ENCODE assay signal across 8 cellular contexts in genomic region chr1:193417945-193418744, GRCh38.
DNase-seq lines count a peak whose midpoint lies in the region; ATAC-seq, FAIRE-seq and TF ChIP-seq lines count a peak whose summit lies in the region.

No MANE protein-coding gene starts in this region.

- H3K27me3 ChIP-seq in bronchial epithelial cell (ENCODE audit: control insufficient read depth, insufficient read depth, low read length) (no peaks in the 10 kb centered on the region), muscle layer of duodenum (ENCODE audit: low read depth, low read length) (no peaks in the 10 kb centered on the region)

- H3K27ac ChIP-seq in muscle layer of duodenum (ENCODE audit: low read length): peak overlapping the region; percentile 52
- no peak overlapping the region for H3K27ac ChIP-seq in substantia nigra (ENCODE audit: low read depth, low read length, poor library complexity, severe bottlenecking)

- no peak for FAIRE-seq in bronchial epithelial cell (lab: Jason Lieb, UNC)

- DNase-seq in AG10803 (ENCODE audit: low read depth) (peak; percentile 29), NCI-H774 (lab: John Stamatoyannopoulos, UW) (peak; percentile 42), bronchial epithelial cell (ENCODE audit: low read depth) (peak; percentile 39), substantia nigra (lab: John Stamatoyannopoulos, UW) (no peak), NCI-H2081 (lab: John Stamatoyannopoulos, UW) (no peak), NCI-H524 (lab: John Stamatoyannopoulos, UW) (no peak)

- ATAC-seq in GM21390 (IDR thresholded peaks at IDR 0.05; ENCODE audit: unreplicated experiment): peak; percentile 60

- peak overlapping the region; percentile 49 for H3K4me3 ChIP-seq in AG10803 (ENCODE audit: low read length)
- H3K4me3 ChIP-seq in bronchial epithelial cell (ENCODE audit: low read depth, low read length): no peak overlapping the region
- H3K4me3 ChIP-seq in muscle layer of duodenum (ENCODE audit: low read depth in 1 of 2, low read length in 2 of 2): peak overlapping the region; percentile 44 to 75

- no peaks in the 10 kb centered on the region for H3K4me1 ChIP-seq in muscle layer of duodenum (ENCODE audit: control insufficient read depth in 1 of 2, insufficient read depth in 2 of 2, low read length in 2 of 2)

- no peaks in the 10 kb centered on the region for H3K36me3 ChIP-seq in bronchial epithelial cell (ENCODE audit: control insufficient read depth, insufficient read depth, low read length)
- H3K36me3 ChIP-seq in muscle layer of duodenum (ENCODE audit: control insufficient read depth in 1 of 2, insufficient read depth in 2 of 2, low read length in 2 of 2): no peaks in the 10 kb centered on the region

- TF ChIP-seq CTCF in AG10803 (conservative IDR thresholded peaks at IDR 0.05; ENCODE audit: low read length) (no peak), bronchial epithelial cell (IDR thresholded peaks at IDR 0.05; ENCODE audit: insufficient read depth, low read length, severe bottlenecking) (no peak)

- H3K9me3 ChIP-seq in muscle layer of duodenum (ENCODE audit: control insufficient read depth in 1 of 2, low read length in 2 of 2): no peaks in the 10 kb centered on the region

Comparison
In these comparisons a context has a peak if more than half of its experiments do, and no peak if none do; other contexts are left out.
1. DNase-seq: peak in AG10803 (single experiment), NCI-H774 (single experiment) and bronchial epithelial cell (single experiment); none in substantia nigra (0 of 49), NCI-H2081 (0 of 2) and NCI-H524 (0 of 2).